In genomic region chr4:3291411-3291968, GRCh38 we compare ENCODE assay signal across 8 cellular contexts. TPM values are rescaled to one million over a fixed set of nuclear protein-coding genes. Genes with fewer than 3 reads are reported as not detected.
A peak's percentile ranks its signal among the peaks of the same experiment; 100 is the strongest.
DNase-seq lines count a peak whose midpoint lies in the region; ATAC-seq and TF ChIP-seq lines count a peak whose summit lies in the region.

No MANE protein-coding gene starts in this region.

- H3K27ac ChIP-seq in coronary artery: peak overlapping the region; percentile 96 to 98

- ATAC-seq in mucosa of descending colon (peak; percentile 38), HG03196 (IDR thresholded peaks at IDR 0.05; ENCODE audit: unreplicated experiment) (no peak), HG03108 (IDR thresholded peaks at IDR 0.05; ENCODE audit: unreplicated experiment) (no peak)

- TF ChIP-seq CTCF in coronary artery (IDR thresholded peaks at IDR 0.05) (no peak), mucosa of descending colon (IDR thresholded peaks at IDR 0.05) (no peak)

- H3K4me1 ChIP-seq in mucosa of descending colon (ENCODE audit: low read depth): peaks cover 15% of the 10 kb centered on the region

- H3K4me3 ChIP-seq in coronary artery: peak overlapping the region; percentile 92
- H3K4me3 ChIP-seq in mucosa of descending colon: peak overlapping the region; percentile 40

- no peaks in the 10 kb centered on the region for H3K9me3 ChIP-seq in mucosa of descending colon

- peak; percentile 72 for DNase-seq in DMS153 treated with DMSO at 0.1 percent for 48 hours (lab: John Stamatoyannopoulos, UW; ENCODE audit: unreplicated experiment)
- DNase-seq in NCI-H2029 (lab: John Stamatoyannopoulos, UW): peak; percentile 74
- DNase-seq in coronary artery (ENCODE audit: low spot score): no peak
- DNase-seq in mucosa of descending colon: peak; percentile 63 to 77 (median 76)
- no peak for DNase-seq in midbrain (lab: John Stamatoyannopoulos, UW)
- no peak for DNase-seq in foreskin melanocyte

- intact Hi-C loops in mucosa of descending colon (cut with DNase I, micrococcal nuclease): no loop called here

- H3K36me3 ChIP-seq in mucosa of descending colon (ENCODE audit: low read depth): no peaks in the 10 kb centered on the region

RNA-seq across cellular contexts. Expression of gene RGS12, which starts 1.3 kb away (rescaled TPM):
- total RNA-seq in mucosa of descending colon: 10 to 100 TPM; 16.4 to 28.9 (median 16.8) TPM

RNA-seq across cellular contexts. Expression of gene MSANTD1, which starts 42.5 kb away (rescaled TPM):
- 1 to 10 TPM in 1 of 3 donors, under 1 TPM in 2; 0.58 to 1.3 (median 0.69) TPM for total RNA-seq in mucosa of descending colon

Comparison
In these comparisons a context has a peak if more than half of its experiments do, and no peak if none do; other contexts are left out.
1. DNase-seq: peak in DMS153 treated with DMSO at 0.1 percent for 48 hours (single experiment), NCI-H2029 (single experiment) and mucosa of descending colon (3 of 3); none in coronary artery (single experiment), midbrain (single experiment) and foreskin melanocyte (single experiment).